1 cellular context compared by ENCODE assay signal in genomic region chr1:205678286-205679111, GRCh38.
TF ChIP-seq lines count a peak whose summit lies in the region.

No MANE protein-coding gene starts in this region.

TF ChIP-seq in HepG2, 621 proteins besides CTCF, POLR2A, EP300 and RAD21 (continued from another document):
- TF ChIP-seq MIER3 (CRISPR knock-in tag; IDR thresholded peaks at IDR 0.05; ENCODE audit: borderline replicate concordance) (no peak), HMG20B (CRISPR knock-in tag; conservative IDR thresholded peaks at IDR 0.05) (no peak), ZNF576 (CRISPR knock-in tag; IDR thresholded peaks at IDR 0.05) (no peak), ZNF225 (CRISPR knock-in tag; IDR thresholded peaks at IDR 0.05) (no peak; the same call in 1 of the 2 replicates), ZNF292 (CRISPR knock-in tag; IDR thresholded peaks at IDR 0.05; ENCODE audit: borderline replicate concordance, low read depth) (no peak), HDAC2 (CRISPR knock-in tag; IDR thresholded peaks at IDR 0.05) (no peak), ZFX (CRISPR knock-in tag; IDR thresholded peaks at IDR 0.05; ENCODE audit: low read depth) (0 out of 2 replicates have a peak, but pooled peaks have one; percentile 31), HDAC1 (CRISPR knock-in tag; IDR thresholded peaks at IDR 0.05) (no peak), ZGPAT (CRISPR knock-in tag; IDR thresholded peaks at IDR 0.05) (no peak), ZNF24 (IDR thresholded peaks at IDR 0.05) (no peak), ZNF501 (CRISPR knock-in tag; IDR thresholded peaks at IDR 0.05) (no peak), KDM4B (CRISPR knock-in tag; IDR thresholded peaks at IDR 0.05) (no peak), HNRNPK (IDR thresholded peaks at IDR 0.05; ENCODE audit: low read depth, low read length, poor library complexity, severe bottlenecking) (no peak), YEATS4 (CRISPR knock-in tag; IDR thresholded peaks at IDR 0.05; ENCODE audit: borderline replicate concordance) (peak; percentile 44; the same call in 1 of the 2 replicates), MAFK (conservative IDR thresholded peaks at IDR 0.05 in 1 of 2, IDR thresholded peaks at IDR 0.05 in 1 of 2; ENCODE audit: low read length in 2 of 2) (peak; percentile 70 to 74; a peak in 3 of 4 replicates), ATF6 (CRISPR knock-in tag; conservative IDR thresholded peaks at IDR 0.05) (no peak), ZNF790 (CRISPR knock-in tag; IDR thresholded peaks at IDR 0.05; ENCODE audit: borderline replicate concordance) (no peak)
